Comparison of ENCODE assay signal across 8 cellular contexts in genomic region chr17:5237541-5238016, GRCh38. TPM values are rescaled to one million over a fixed set of nuclear protein-coding genes. Genes with fewer than 3 reads are reported as not detected.
DNase-seq lines count a peak whose midpoint lies in the region; ATAC-seq and TF ChIP-seq lines count a peak whose summit lies in the region.

No MANE protein-coding gene starts in this region.

- ATAC-seq in HG03175 (IDR thresholded peaks at IDR 0.05; ENCODE audit: unreplicated experiment), result peak; percentile 31
- no peak for ATAC-seq in gastroesophageal sphincter

- H3K27me3 Mint-ChIP-seq in immature natural killer cell (ENCODE audit: low read depth in 3 of 3), result peaks cover 0 to 2% (median under 1%) of the 10 kb centered on the region in 3 donors

- no peak for TF ChIP-seq POLR2A in adrenal gland (IDR thresholded peaks at IDR 0.05)
- no peak for TF ChIP-seq POLR2A in gastroesophageal sphincter (IDR thresholded peaks at IDR 0.05)

- H3K4me1 ChIP-seq in adrenal gland (replicated peaks in 1 of 2) (no peaks in the 10 kb centered on the region), gastroesophageal sphincter (no peaks in the 10 kb centered on the region)

- 15 to 30% (median 20%) methylated on average over 6 of the region's 6 CpGs for WGBS in adrenal gland, 4 donors
- 31 to 32% methylated on average over 3 to 5 of the region's 6 CpGs for WGBS in gastroesophageal sphincter (ENCODE audit: low coverage in 1 of 2), 2 donors

- peak; percentile 8 to 47 (median 19) for DNase-seq in NCI-H1417 (lab: John Stamatoyannopoulos, UW)
- no peak for DNase-seq in NCI-H1417 treated with DMSO at 0.1 percent for 48 hours (lab: John Stamatoyannopoulos, UW)
- DNase-seq in OCI-M1 (lab: John Stamatoyannopoulos, UW), result peak; percentile 89
- DNase-seq in adrenal gland, result peak; percentile 43 to 83 (median 64)
- peak; percentile 69 to 73 (median 71) for DNase-seq in immature natural killer cell
- DNase-seq in stimulated activated CD8-positive, alpha-beta memory T cell treated with anti-CD3 and anti-CD28 coated beads, Interleukin-2, amount 100 ng/mL, for 48 hours (ENCODE audit: low read depth in 2 of 2), result peak; percentile 23 to 49

- H3K36me3 ChIP-seq in adrenal gland (replicated peaks in 1 of 2) (no peaks in the 10 kb centered on the region), gastroesophageal sphincter (peaks cover 0 to 22% of the 10 kb centered on the region in 2 donors)

- no peak for TF ChIP-seq EP300 in gastroesophageal sphincter (IDR thresholded peaks at IDR 0.05)

- peaks cover 69 to 81% of the 10 kb centered on the region in 2 donors for H3K4me1 Mint-ChIP-seq in immature natural killer cell

- H3K9me3 ChIP-seq in adrenal gland (replicated peaks in 1 of 3) (no peaks in the 10 kb centered on the region), gastroesophageal sphincter (no peaks in the 10 kb centered on the region)

- peaks cover 3 to 6% (median 5%) of the 10 kb centered on the region in 3 donors for H3K36me3 Mint-ChIP-seq in immature natural killer cell

- peak; percentile 43 to 73 (median 66) for TF ChIP-seq CTCF in adrenal gland (IDR thresholded peaks at IDR 0.05)
- peak in 2 of 4 experiments; percentile 33 to 42 for TF ChIP-seq CTCF in gastroesophageal sphincter (IDR thresholded peaks at IDR 0.05)

- intact Hi-C loops in adrenal gland (cut with DNase I), result loop anchor here in 1 of 2 donors (5.0 kb wide), 1 partner anchor 40 kb away; no protein-coding TSS in a partner anchor

- peak overlapping the region; percentile 30 to 67 (median 50) for H3K4me3 Mint-ChIP-seq in immature natural killer cell

- H3K27ac ChIP-seq in adrenal gland, result no peak overlapping the region
- H3K27ac ChIP-seq in gastroesophageal sphincter, result no peak overlapping the region

- peaks cover 0 to 2% (median 0%) of the 10 kb centered on the region in 6 donors for H3K9me3 Mint-ChIP-seq in immature natural killer cell

- H3K4me3 ChIP-seq in adrenal gland (no peak overlapping the region), gastroesophageal sphincter (no peak overlapping the region)

- H3K27ac Mint-ChIP-seq in immature natural killer cell, result peak overlapping the region; percentile 88 to 98 (median 92)

- H3K27me3 ChIP-seq in adrenal gland (no peaks in the 10 kb centered on the region), gastroesophageal sphincter (no peaks in the 10 kb centered on the region)

RNA-seq across cellular contexts. Expression of gene SCIMP, which starts 2.9 kb away (rescaled TPM):
- total RNA-seq in adrenal gland, result 10 to 100 TPM in 4 of 8 donors, 1 to 10 TPM in 4; 1.6 to 14.2 (median 11.1) TPM
- polyA plus RNA-seq in adrenal gland, result 1 to 10 TPM in 2 of 3 donors, under 1 TPM in 1; 0.94 to 4.5 (median 1.7) TPM
- 1 to 10 TPM; 5.9 to 7.3 (median 6.5) TPM for polyA plus RNA-seq in immature natural killer cell
- 1 to 10 TPM in 2 of 4 donors, under 1 TPM in 1, not detected in 1; 0.49 to 2.2 (median 1.9) TPM for total RNA-seq in gastroesophageal sphincter

RNA-seq across cellular contexts. Expression of gene RABEP1, which starts 44.5 kb away (rescaled TPM):
- 10 to 100 TPM; 26.7 to 53.5 (median 46.5) TPM for total RNA-seq in adrenal gland
- polyA plus RNA-seq in adrenal gland, result 10 to 100 TPM; 21.1 to 64.5 (median 34.3) TPM
- 10 to 100 TPM; 21.7 to 43.8 (median 27.8) TPM for polyA plus RNA-seq in immature natural killer cell
- 10 to 100 TPM; 47.4 to 63.4 (median 61.3) TPM for total RNA-seq in gastroesophageal sphincter

RNA-seq across cellular contexts. Expression of gene ZNF594, which starts 45.9 kb away (rescaled TPM):
- total RNA-seq in adrenal gland (1 to 10 TPM in 7 of 8 donors, under 1 TPM in 1; 0.72 to 7.9 (median 5.6) TPM), gastroesophageal sphincter (10 to 100 TPM in 2 of 4 donors, 1 to 10 TPM in 2; 8.4 to 21.3 (median 10.7) TPM)
- polyA plus RNA-seq in adrenal gland (1 to 10 TPM; 1.1 to 4.9 (median 2.7) TPM), immature natural killer cell (1 to 10 TPM in 1 of 3 donors, under 1 TPM in 1, not detected in 1; 0.54 to 2.1 TPM)
